1 cellular context compared by ENCODE assay signal in genomic region chr18:75244914-75245313, GRCh38.
TF ChIP-seq lines count a peak whose summit lies in the region.

No MANE protein-coding gene starts in this region.

TF ChIP-seq in SK-N-SH, 30 proteins besides CTCF, POLR2A, EP300 and RAD21 (continued from another document):
- TF ChIP-seq SMC3 (IDR thresholded peaks at IDR 0.05; ENCODE audit: low read depth, low read length) (no peak), IRF3 (IDR thresholded peaks at IDR 0.05; ENCODE audit: low read depth, low read length) (no peak), CHD2 (IDR thresholded peaks at IDR 0.05; ENCODE audit: low read length, partially characterized antibody) (no peak), FOXM1 (IDR thresholded peaks at IDR 0.05; ENCODE audit: low read depth) (no peak), TEAD4 (IDR thresholded peaks at IDR 0.05; ENCODE audit: borderline replicate concordance, insufficient read depth) (no peak), MEF2A (IDR thresholded peaks at IDR 0.05; ENCODE audit: borderline replicate concordance, low read depth) (no peak), JUND (IDR thresholded peaks at IDR 0.05) (no peak), ZBTB33 (IDR thresholded peaks at IDR 0.05; ENCODE audit: borderline replicate concordance, low read depth) (no peak), FOXJ3 (CRISPR knock-in tag; IDR thresholded peaks at IDR 0.05) (no peak), RCOR1 (IDR thresholded peaks at IDR 0.05; ENCODE audit: low read length) (peak; percentile 79), USF2 (IDR thresholded peaks at IDR 0.05; ENCODE audit: borderline replicate concordance, low read depth, low read length) (no peak), EZH2phosphoT487 (IDR thresholded peaks at IDR 0.05; ENCODE audit: borderline replicate concordance, low read depth) (no peak)
